ENCODE assay signal across 8 cellular contexts in the genomic region with DNA sequence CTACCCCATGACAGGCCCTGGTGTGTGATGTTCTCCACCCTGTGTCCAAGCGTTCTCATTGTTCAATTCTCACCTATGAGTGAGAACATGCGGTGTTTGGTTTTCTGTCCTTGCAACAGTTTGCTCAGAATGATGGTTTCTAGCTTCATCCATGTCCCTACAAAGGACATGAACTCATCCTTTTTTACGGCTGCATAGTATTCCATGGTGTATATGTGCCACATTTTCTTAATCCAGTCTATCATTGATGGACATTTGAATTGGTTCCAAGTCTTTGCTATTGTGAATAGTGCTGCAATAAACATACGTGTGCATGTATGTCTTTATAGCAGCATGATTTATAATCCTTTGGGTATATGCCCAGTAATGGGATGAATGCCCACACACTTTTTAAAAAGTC. TPM values are rescaled to one million over a fixed set of nuclear protein-coding genes. Genes with fewer than 3 reads are reported as not detected.
A peak's percentile ranks its signal among the peaks of the same experiment; 100 is the strongest.
DNase-seq lines count a peak whose midpoint lies in the region; TF ChIP-seq lines count a peak whose summit lies in the region.
"Not testable (repeated sequence)": the region's sequence is repeated elsewhere in the genome, so short reads cannot be mapped to it uniquely, and the experiment has no call there.

No MANE protein-coding gene starts in this region.

- TF ChIP-seq CTCF in MM.1S (IDR thresholded peaks at IDR 0.05; ENCODE audit: low read length); coronary artery (IDR thresholded peaks at IDR 0.05); hepatocyte (IDR thresholded peaks at IDR 0.05; ENCODE audit: poor library complexity); vagina (IDR thresholded peaks at IDR 0.05): not testable (repeated sequence)

- not testable (repeated sequence) for H3K4me3 ChIP-seq in CD4-positive, alpha-beta memory T cell (ENCODE audit: low read length in 2 of 2); hepatocyte
- H3K4me3 ChIP-seq in MM.1S (ENCODE audit: low read length) (peak overlapping the region; percentile 81), coronary artery (peak overlapping the region; percentile 94), muscle layer of duodenum (ENCODE audit: low read depth in 1 of 2, low read length in 2 of 2) (peak overlapping the region; percentile 78 to 96), vagina (peak overlapping the region in 1 of 2 donors; percentile 97)

- H3K4me3 Mint-ChIP-seq in CD4-positive, alpha-beta memory T cell, result peak overlapping the region in 7 of 8 donors; percentile 61 to 100 (median 98)
- peak overlapping the region; percentile 96 for H3K4me3 Mint-ChIP-seq in activated CD4-positive, alpha-beta T cell treated with anti-CD3 and anti-CD28 coated beads, Interleukin-2, amount 10 ng/mL, durations not matched to agents 7 days and 5 days
- peak overlapping the region; percentile 100 for H3K4me3 Mint-ChIP-seq in activated naive CD4-positive, alpha-beta T cell treated with anti-CD3 and anti-CD28 coated beads for 36 hours

- H3K4me2 ChIP-seq in MM.1S (ENCODE audit: low read depth, low read length), result peak overlapping the region; percentile 80
- H3K4me2 ChIP-seq in hepatocyte, result peak overlapping the region; percentile 73

- intact Hi-C loops in CD4-positive, alpha-beta memory T cell (cut with micrococcal nuclease), result loop anchor here (5.0 kb wide), 3 partner anchors 156 to 1181 kb away; partner anchors contain the start of genes GPBP1 and MAP3K1
- intact Hi-C loops in activated naive CD4-positive, alpha-beta T cell treated with anti-CD3 and anti-CD28 coated beads for 36 hours (cut with micrococcal nuclease), result loop anchor here (10.0 kb wide), 1 partner anchor 334 kb away; no protein-coding TSS in a partner anchor
- intact Hi-C loops in vagina (cut with DNase I), result loop anchor here (10.0 kb wide), 1 partner anchor 84 kb away; no protein-coding TSS in a partner anchor

- peaks cover 51 to 87% (median 66%) of the 10 kb centered on the region in 4 donors for H3K4me1 Mint-ChIP-seq in CD4-positive, alpha-beta memory T cell
- peaks cover 68% of the 10 kb centered on the region for H3K4me1 Mint-ChIP-seq in activated CD4-positive, alpha-beta T cell treated with anti-CD3 and anti-CD28 coated beads, Interleukin-2, amount 10 ng/mL, durations not matched to agents 7 days and 5 days
- peaks cover 67% of the 10 kb centered on the region for H3K4me1 Mint-ChIP-seq in activated naive CD4-positive, alpha-beta T cell treated with anti-CD3 and anti-CD28 coated beads for 36 hours (ENCODE audit: low read depth)

- H3K9me2 ChIP-seq in MM.1S (replicated peaks; ENCODE audit: insufficient read depth, low read length); hepatocyte (replicated peaks; ENCODE audit: insufficient read depth): not testable (repeated sequence)

- peak overlapping the region in 6 of 7 donors; percentile 23 to 93 (median 69) for H3K27ac Mint-ChIP-seq in CD4-positive, alpha-beta memory T cell
- not testable (repeated sequence) for H3K27ac Mint-ChIP-seq in activated CD4-positive, alpha-beta T cell treated with anti-CD3 and anti-CD28 coated beads, Interleukin-2, amount 10 ng/mL, durations not matched to agents 7 days and 5 days
- peak overlapping the region; percentile 100 for H3K27ac Mint-ChIP-seq in activated naive CD4-positive, alpha-beta T cell treated with anti-CD3 and anti-CD28 coated beads for 36 hours

- H3K9me3 ChIP-seq in CD4-positive, alpha-beta memory T cell (ENCODE audit: control insufficient read depth in 1 of 2, low read length in 2 of 2); MM.1S (replicated peaks; ENCODE audit: insufficient read depth, low read length); hepatocyte (ENCODE audit: low read depth); muscle layer of duodenum (ENCODE audit: control insufficient read depth in 1 of 2, low read length in 2 of 2); vagina: not testable (repeated sequence)

- not testable (repeated sequence) for H3K27ac ChIP-seq in CD4-positive, alpha-beta memory T cell (ENCODE audit: low read depth, low read length); coronary artery; hepatocyte; muscle layer of duodenum (ENCODE audit: low read length)
- H3K27ac ChIP-seq in MM.1S (ENCODE audit: low read length), result peak overlapping the region; percentile 89; the same call in 1 of the 2 replicates
- peak overlapping the region; percentile 99 for H3K27ac ChIP-seq in vagina

- POLR2A ChIA-PET in CD4-positive, alpha-beta memory T cell (lab: Charles Lee; ENCODE audit: partially characterized antibody), result interaction anchor here (1.1 to 4.8 kb wide), 8 partner anchors 8 to 126 kb away, joined by 3 to 24 read pairs (median 4); no protein-coding TSS in a partner anchor
- POLR2A ChIA-PET in activated CD4-positive, alpha-beta T cell treated with anti-CD3 and anti-CD28 coated beads, Interleukin-2, amount 10 ng/mL, durations not matched to agents 7 days and 5 days (lab: Charles Lee), result interaction anchor here (0.5 to 0.7 kb wide), 2 partner anchors 16 to 337 kb away, joined by 3 read pairs; no protein-coding TSS in a partner anchor

- H3K27me3 Mint-ChIP-seq in CD4-positive, alpha-beta memory T cell; activated CD4-positive, alpha-beta T cell treated with anti-CD3 and anti-CD28 coated beads, Interleukin-2, amount 10 ng/mL, durations not matched to agents 7 days and 5 days; activated naive CD4-positive, alpha-beta T cell treated with anti-CD3 and anti-CD28 coated beads for 36 hours (ENCODE audit: low read depth): not testable (repeated sequence)

- H3K9me3 Mint-ChIP-seq in CD4-positive, alpha-beta memory T cell; activated CD4-positive, alpha-beta T cell treated with anti-CD3 and anti-CD28 coated beads, Interleukin-2, amount 10 ng/mL, durations not matched to agents 7 days and 5 days; activated naive CD4-positive, alpha-beta T cell treated with anti-CD3 and anti-CD28 coated beads for 36 hours: not testable (repeated sequence)

- not testable (repeated sequence) for H3K27me3 ChIP-seq in CD4-positive, alpha-beta memory T cell (ENCODE audit: insufficient read depth, low read length); MM.1S (replicated peaks; ENCODE audit: insufficient read depth, low read length); hepatocyte; muscle layer of duodenum (ENCODE audit: low read depth, low read length); vagina

- not testable (repeated sequence) for TF ChIP-seq POLR2A in vagina (IDR thresholded peaks at IDR 0.05)

- peak overlapping the region; percentile 90 for H3K9ac ChIP-seq in MM.1S (ENCODE audit: low read length)

- 83% methylated on average over 3 of the region's 4 CpGs for WGBS in hepatocyte (ENCODE audit: low lambda C conversion rate, missing lambda C conversion rate)

- H3K4me1 ChIP-seq in CD4-positive, alpha-beta memory T cell (ENCODE audit: insufficient read depth, low read length), result peaks cover 64% of the 10 kb centered on the region
- H3K4me1 ChIP-seq in MM.1S (ENCODE audit: low read length), result peaks cover 27% of the 10 kb centered on the region
- peaks cover 17% of the 10 kb centered on the region for H3K4me1 ChIP-seq in hepatocyte (ENCODE audit: insufficient read depth)
- H3K4me1 ChIP-seq in muscle layer of duodenum (ENCODE audit: control insufficient read depth in 1 of 2, insufficient read depth in 2 of 2, low read length in 2 of 2), result peaks cover 10 to 46% of the 10 kb centered on the region in 2 donors
- H3K4me1 ChIP-seq in vagina, result peaks cover 74% of the 10 kb centered on the region

- peaks cover 73% of the 10 kb centered on the region for H3F3A ChIP-seq in MM.1S (ENCODE audit: insufficient read depth, low read length)

- not testable (repeated sequence) for H2AFZ ChIP-seq in MM.1S (ENCODE audit: low read length); hepatocyte

- H3K36me3 Mint-ChIP-seq in CD4-positive, alpha-beta memory T cell, result peaks cover 22 to 39% of the 10 kb centered on the region in 2 donors
- peaks cover 72% of the 10 kb centered on the region for H3K36me3 Mint-ChIP-seq in activated CD4-positive, alpha-beta T cell treated with anti-CD3 and anti-CD28 coated beads, Interleukin-2, amount 10 ng/mL, durations not matched to agents 7 days and 5 days (ENCODE audit: low read depth)
- H3K36me3 Mint-ChIP-seq in activated naive CD4-positive, alpha-beta T cell treated with anti-CD3 and anti-CD28 coated beads for 36 hours (ENCODE audit: low read depth), result peaks cover 55% of the 10 kb centered on the region

- CTCF ChIA-PET in CD4-positive, alpha-beta memory T cell (lab: Charles Lee; ENCODE audit: partially characterized antibody), result interaction anchor here (0.7 to 1.5 kb wide), 4 partner anchors 8 to 210 kb away, joined by 3 to 6 read pairs (median 4); no protein-coding TSS in a partner anchor
- CTCF ChIA-PET in activated CD4-positive, alpha-beta T cell treated with anti-CD3 and anti-CD28 coated beads, Interleukin-2, amount 10 ng/mL, durations not matched to agents 7 days and 5 days (lab: Charles Lee), result interaction anchor here (0.6 to 1.0 kb wide), 2 partner anchors 11 to 134 kb away, joined by 3 to 4 read pairs; no protein-coding TSS in a partner anchor
- CTCF ChIA-PET in activated naive CD4-positive, alpha-beta T cell treated with anti-CD3 and anti-CD28 coated beads for 36 hours (lab: Charles Lee), result interaction anchor here (0.6 to 1.0 kb wide), 7 partner anchors 8 to 210 kb away, joined by 3 to 4 read pairs (median 3); no protein-coding TSS in a partner anchor

- H3K36me3 ChIP-seq in CD4-positive, alpha-beta memory T cell (ENCODE audit: insufficient read depth, low read length); MM.1S (replicated peaks; ENCODE audit: insufficient read depth, low read length); hepatocyte (replicated peaks; ENCODE audit: insufficient read depth, low read depth); vagina: not testable (repeated sequence)
- peaks cover 0 to 17% of the 10 kb centered on the region in 2 donors for H3K36me3 ChIP-seq in muscle layer of duodenum (ENCODE audit: control insufficient read depth in 1 of 2, insufficient read depth in 2 of 2, low read length in 2 of 2)

- H3K79me2 ChIP-seq in MM.1S (ENCODE audit: low read length), result peaks cover 98% of the 10 kb centered on the region
- peaks cover 85% of the 10 kb centered on the region for H3K79me2 ChIP-seq in hepatocyte

- DNase-seq in CD4-positive, alpha-beta memory T cell; MM.1S; activated CD4-positive, alpha-beta T cell treated with anti-CD3 and anti-CD28 coated beads, Interleukin-2, amount 10 ng/mL, durations not matched to agents 7 days and 5 days; activated naive CD4-positive, alpha-beta T cell treated with anti-CD3 and anti-CD28 coated beads for 36 hours; coronary artery (ENCODE audit: low spot score); hepatocyte (ENCODE audit: low spot score); vagina (ENCODE audit: extremely low spot score in 2 of 2): not testable (repeated sequence)

- H4K20me1 ChIP-seq in MM.1S (ENCODE audit: insufficient read depth, low read length), result not testable (repeated sequence)
- peaks cover 71% of the 10 kb centered on the region for H4K20me1 ChIP-seq in hepatocyte (ENCODE audit: insufficient read depth, poor library complexity, severe bottlenecking)

RNA-seq across cellular contexts. Expression of gene IL6ST, which starts 3.9 kb away (rescaled TPM):
- total RNA-seq in CD4-positive, alpha-beta memory T cell, result 100 to 1,000 TPM; 176 to 180 TPM
- 10 to 100 TPM; 26.3 to 42.8 TPM for polyA plus RNA-seq in CD4-positive, alpha-beta memory T cell
- 100 to 1,000 TPM; 117 to 130 TPM for total RNA-seq in activated CD4-positive, alpha-beta T cell treated with anti-CD3 and anti-CD28 coated beads, Interleukin-2, amount 10 ng/mL, durations not matched to agents 7 days and 5 days
- total RNA-seq in activated naive CD4-positive, alpha-beta T cell treated with anti-CD3 and anti-CD28 coated beads for 36 hours, result 100 to 1,000 TPM in 1 of 2 experiments, 10 to 100 TPM in 1; 93.4 to 103 TPM
- total RNA-seq in hepatocyte (503 and 527 TPM in 2 replicates), vagina (312 TPM)
- polyA plus RNA-seq in hepatocyte, result 173 and 219 TPM in 2 replicates
